Comparison of ENCODE assay signal across 11 cellular contexts in the genomic region with DNA sequence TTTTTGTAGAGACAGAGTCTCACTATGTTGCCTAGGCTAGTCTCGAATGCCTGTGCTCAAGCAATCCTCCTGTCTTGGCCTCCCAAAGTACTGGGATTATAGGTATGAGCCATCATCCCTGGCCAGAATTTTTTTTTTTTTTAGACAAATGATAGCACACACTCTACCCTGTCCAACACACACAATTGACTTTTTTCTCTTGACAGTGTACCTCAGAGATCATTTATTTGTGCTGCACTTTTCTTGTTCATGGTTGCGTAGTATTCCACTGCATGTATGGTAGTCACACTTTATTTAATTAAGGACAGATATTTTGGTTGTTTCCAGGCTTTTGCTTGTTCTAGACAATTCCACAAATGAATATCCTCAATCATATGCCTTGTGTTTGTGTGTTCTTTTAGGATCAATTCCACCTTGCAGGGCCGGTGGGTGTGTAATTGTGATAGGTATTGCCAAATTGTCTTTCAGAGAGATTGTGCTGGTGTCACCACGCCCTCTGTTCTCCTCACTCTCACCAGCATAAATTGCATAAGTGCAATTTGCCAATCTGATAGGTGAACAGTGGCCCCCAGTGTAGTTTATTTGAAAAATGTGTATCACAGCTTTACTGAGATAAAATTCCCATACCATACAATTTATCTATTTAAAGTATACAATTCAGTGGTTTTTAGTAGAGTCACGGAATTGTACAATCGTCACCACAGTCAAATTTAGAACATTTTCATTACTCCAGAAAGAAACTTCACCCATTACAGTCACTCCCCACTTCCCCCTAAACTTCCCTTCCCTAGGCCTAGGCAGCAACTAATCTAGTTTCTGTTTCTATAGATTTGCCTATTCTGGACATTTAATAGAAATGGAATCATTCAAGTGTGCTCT. TPM values are rescaled to one million over a fixed set of nuclear protein-coding genes. Genes with fewer than 3 reads are reported as not detected.
DNase-seq lines count a peak whose midpoint lies in the region; ATAC-seq, FAIRE-seq and TF ChIP-seq lines count a peak whose summit lies in the region.
"Had no signal": no experiment of that assay in that cellular context is flagged by ENCODE, and none has a peak within 500 bp of the region (broad histone marks: within the 10 kb centered on the region; RNA-seq: fewer than 3 reads in every experiment).

No MANE protein-coding gene starts in this region.

- H2BK5ac ChIP-seq in H1 (ENCODE audit: low read depth, low read length): no peak overlapping the region

- H3K9ac ChIP-seq in H1 (replicated peaks in 1 of 4; ENCODE audit: extremely low read depth in 1 of 4, low read depth in 3 of 4, low read length in 3 of 4): no peak overlapping the region

- TF ChIP-seq RAD21 in H1 (IDR thresholded peaks at IDR 0.05 in 1 of 2, conservative IDR thresholded peaks at IDR 0.05 in 1 of 2; ENCODE audit: low read depth in 2 of 2, low read length in 2 of 2): no peak

- POLR2A ChIA-PET in H1 (lab: Charles Lee; ENCODE audit: partially characterized antibody): interaction anchor here (0.7 to 0.9 kb wide), 2 partner anchors 10 to 16 kb away, joined by 3 to 10 read pairs; no protein-coding TSS in a partner anchor

- TF ChIP-seq POLR2A in H1 (IDR thresholded peaks at IDR 0.05; ENCODE audit: control extremely low read depth in 1 of 2, low read depth in 2 of 2, low read length in 2 of 2): no peak

- no peak for FAIRE-seq in H1 (lab: Jason Lieb, UNC)
- FAIRE-seq in urothelium cell line (lab: Jason Lieb, UNC): no peak

- H2AK5ac ChIP-seq in H1 (ENCODE audit: low read depth, low read length): no peak overlapping the region

- H2BK120ac ChIP-seq in H1 (replicated peaks; ENCODE audit: low read depth, low read length): no peak overlapping the region

- H3K4me1 Mint-ChIP-seq in endothelial cell (ENCODE audit: unreplicated experiment): no peaks in the 10 kb centered on the region
- H3K4me1 Mint-ChIP-seq: activated CD4-positive, alpha-beta T cell treated with anti-CD3 and anti-CD28 coated beads, Interleukin-2, amount 10 ng/mL, durations not matched to agents 24 days and 14 days had no signal

- peaks cover 2% of the 10 kb centered on the region for H3K27me3 Mint-ChIP-seq in endothelial cell (ENCODE audit: unreplicated experiment)
- H3K27me3 Mint-ChIP-seq: activated CD4-positive, alpha-beta T cell treated with anti-CD3 and anti-CD28 coated beads, Interleukin-2, amount 10 ng/mL, durations not matched to agents 24 days and 14 days; brain had no signal

- no peak overlapping the region for H3K27ac Mint-ChIP-seq in endothelial cell (ENCODE audit: unreplicated experiment)
- H3K27ac Mint-ChIP-seq: activated CD4-positive, alpha-beta T cell treated with anti-CD3 and anti-CD28 coated beads, Interleukin-2, amount 10 ng/mL, durations not matched to agents 24 days and 14 days had no signal

- ATAC-seq in GM21367 (IDR thresholded peaks at IDR 0.05; ENCODE audit: unreplicated experiment) (peak; percentile 47), HG03442 (IDR thresholded peaks at IDR 0.05; ENCODE audit: unreplicated experiment) (peak; percentile 61)

- peaks cover 23% of the 10 kb centered on the region for H3K36me3 Mint-ChIP-seq in endothelial cell (ENCODE audit: low read depth, unreplicated experiment)

- H3K23ac ChIP-seq in H1 (ENCODE audit: insufficient read length): no peak overlapping the region

- H3K27me3 ChIP-seq in DOHH2 (ENCODE audit: control insufficient read depth, low read length) (peaks cover 8% of the 10 kb centered on the region), H1 (replicated peaks in 1 of 4; ENCODE audit: control insufficient read depth in 3 of 4, extremely low read depth in 1 of 4, insufficient read depth in 3 of 4, low read length in 3 of 4) (no peaks in the 10 kb centered on the region)
- H3K27me3 ChIP-seq: heart right ventricle had no signal

- H2BK20ac ChIP-seq in H1 (ENCODE audit: low read length): no peak overlapping the region

- H4K91ac ChIP-seq in H1 (replicated peaks; ENCODE audit: insufficient read length, low read length): no peak overlapping the region

- H3K36me3 ChIP-seq in DOHH2 (ENCODE audit: control insufficient read depth, low read length) (no peaks in the 10 kb centered on the region), H1 (ENCODE audit: control insufficient read depth in 2 of 4, insufficient read depth in 4 of 4, low read length in 3 of 4) (peaks cover 0 to 15% (median 5%) of the 10 kb centered on the region in 4 experiments; a peak in 5 of 8 replicates)

- peaks cover 8% of the 10 kb centered on the region; the same call in 1 of the 2 replicates for H3K79me1 ChIP-seq in H1 (ENCODE audit: low read depth, low read length)

- no peaks in the 10 kb centered on the region for H3K9me3 Mint-ChIP-seq in endothelial cell (ENCODE audit: unreplicated experiment)
- H3K9me3 Mint-ChIP-seq: activated CD4-positive, alpha-beta T cell treated with anti-CD3 and anti-CD28 coated beads, Interleukin-2, amount 10 ng/mL, durations not matched to agents 24 days and 14 days had no signal

- 95% methylated on average over 6 of the region's 6 CpGs; no CpG with 5 or more reads in 1 of the 2 experiments for WGBS in H1 (ENCODE audit: extremely low coverage in 1 of 2, insufficient coverage in 1 of 2, insufficient read length in 1 of 2, insufficient replicate concordance in 2 of 2, low coverage in 1 of 2, low lambda C conversion rate in 2 of 2, missing lambda C conversion rate in 1 of 2), 2 experiments

- no peak for TF ChIP-seq EP300 in H1 (IDR thresholded peaks at IDR 0.05; ENCODE audit: borderline replicate concordance in 1 of 2, low read depth in 2 of 2, low read length in 2 of 2)

- H3K4me2 ChIP-seq in DOHH2 (ENCODE audit: low read length): peak overlapping the region; percentile 60
- no peak overlapping the region for H3K4me2 ChIP-seq in H1 (ENCODE audit: insufficient read depth in 1 of 2, low read depth in 2 of 2, low read length in 2 of 2)

- no peaks in the 10 kb centered on the region for H3K9me3 ChIP-seq in DOHH2 (ENCODE audit: control insufficient read depth, insufficient read depth, low read length)
- H3K9me3 ChIP-seq in H1 (ENCODE audit: insufficient read depth in 2 of 2, low read depth in 1 of 2, low read length in 1 of 2): no peaks in the 10 kb centered on the region
- H3K9me3 ChIP-seq: heart right ventricle had no signal

- no peaks in the 10 kb centered on the region for H4K20me1 ChIP-seq in DOHH2 (ENCODE audit: control insufficient read depth, insufficient read depth, low read depth, low read length)
- H4K20me1 ChIP-seq in H1 (replicated peaks in 1 of 2; ENCODE audit: control insufficient read depth in 1 of 2, insufficient read depth in 2 of 2, low read length in 2 of 2): peaks cover 0 to 4% of the 10 kb centered on the region in 2 experiments

- H3K4me3 Mint-ChIP-seq in endothelial cell (ENCODE audit: unreplicated experiment): no peak overlapping the region
- H3K4me3 Mint-ChIP-seq: activated CD4-positive, alpha-beta T cell treated with anti-CD3 and anti-CD28 coated beads, Interleukin-2, amount 10 ng/mL, durations not matched to agents 24 days and 14 days had no signal

- no peak overlapping the region for H3K4ac ChIP-seq in H1 (replicated peaks; ENCODE audit: insufficient read length, low read depth, low read length)

- H3K4me1 ChIP-seq in DOHH2 (ENCODE audit: control insufficient read depth, low read length) (peaks cover 22% of the 10 kb centered on the region), H1 (replicated peaks in 1 of 4; ENCODE audit: control insufficient read depth in 3 of 4, insufficient read depth in 4 of 4, low read length in 3 of 4) (no peaks in the 10 kb centered on the region; a peak in 1 of 7 replicates)

- H2BK12ac ChIP-seq in H1 (ENCODE audit: low read depth, low read length): no peak overlapping the region

- H4K5ac ChIP-seq in H1 (ENCODE audit: insufficient read length, low read depth, low read length): no peak overlapping the region

- H2AFZ ChIP-seq in H1 (ENCODE audit: low read length): no peak overlapping the region

- H3K14ac ChIP-seq in H1 (ENCODE audit: insufficient read length): no peak overlapping the region

- TF ChIP-seq CTCF in DOHH2 (IDR thresholded peaks at IDR 0.05; ENCODE audit: low read depth, low read length, poor library complexity, severe bottlenecking): no peak
- TF ChIP-seq CTCF in H1 (IDR thresholded peaks at IDR 0.05; ENCODE audit: control extremely low read depth in 1 of 3, insufficient read depth in 1 of 3, low read depth in 1 of 3, low read length in 3 of 3): no peak
- no peak for TF ChIP-seq CTCF in endothelial cell (IDR thresholded peaks at IDR 0.05; ENCODE audit: unreplicated experiment)

- H3K56ac ChIP-seq in H1 (replicated peaks; ENCODE audit: insufficient read length, low read depth, low read length): no peak overlapping the region

- H3K4me3 ChIP-seq in DOHH2 (ENCODE audit: low read length) (peak overlapping the region; percentile 49), H1 (ENCODE audit: extremely low read depth in 1 of 4, insufficient read depth in 2 of 4, low read depth in 3 of 4, low read length in 4 of 4) (no peak overlapping the region)
- H3K4me3 ChIP-seq: heart right ventricle had no signal

- H3K79me2 ChIP-seq in DOHH2 (ENCODE audit: control insufficient read depth, low read length): no peaks in the 10 kb centered on the region
- peaks cover 0 to 4% of the 10 kb centered on the region in 2 experiments; a peak in 1 of 4 replicates for H3K79me2 ChIP-seq in H1 (ENCODE audit: control insufficient read depth in 1 of 2, insufficient read depth in 2 of 2, low read length in 2 of 2)

- H3K9me2 ChIP-seq in DOHH2 (replicated peaks; ENCODE audit: control insufficient read depth, low read length): no peaks in the 10 kb centered on the region

- peaks cover 12% of the 10 kb centered on the region for H3F3A ChIP-seq in DOHH2 (ENCODE audit: control insufficient read depth, insufficient read depth)

- CTCF ChIA-PET in H1 (lab: Charles Lee; ENCODE audit: partially characterized antibody): interaction anchor here (0.7 to 1.6 kb wide), 5 partner anchors 11 to 171 kb away, joined by 3 to 6 read pairs (median 3); no protein-coding TSS in a partner anchor

- H3K27ac ChIP-seq in DOHH2 (ENCODE audit: low read depth, low read length): peak overlapping the region; percentile 33
- H3K27ac ChIP-seq in H1 (ENCODE audit: low read depth, low read length): no peak overlapping the region

- DNase-seq in H1 (ENCODE audit: low read depth in 1 of 2, low spot score in 2 of 2): no peak
- DNase-seq in urothelium cell line (ENCODE audit: low spot score): no peak
- no peak for DNase-seq in activated T-cell treated with anti-CD3 and anti-CD28 coated beads, Interleukin-2, amount 50 U/mL, for 48 hours
- no peak for DNase-seq in AG08396 (ENCODE audit: low spot score)
- DNase-seq in endothelial cell (ENCODE audit: low spot score): no peak
- DNase-seq: activated CD4-positive, alpha-beta T cell treated with anti-CD3 and anti-CD28 coated beads, Interleukin-2, amount 10 ng/mL, durations not matched to agents 24 days and 14 days; heart right ventricle had no signal

- H2BK15ac ChIP-seq in H1 (ENCODE audit: low read length): no peak overlapping the region

- H3K18ac ChIP-seq in H1 (ENCODE audit: extremely low read depth, low read length): no peak overlapping the region

- H3K23me2 ChIP-seq in H1 (ENCODE audit: low read depth, low read length): no peaks in the 10 kb centered on the region

- no peak overlapping the region for H4K8ac ChIP-seq in H1 (ENCODE audit: extremely low read depth, insufficient read depth, low read length)

RNA-seq across cellular contexts. Expression of a gene that starts 20.1 kb away (rescaled TPM):
- total RNA-seq in H1 (2021; fragmentation: NEBNext Ultra II Directional; extraction: Animal tissue kit (Norgen Biotek cat#: 25700)): 28.8 and 29.8 TPM in 2 replicates
- 27.6 and 35.4 TPM in 2 replicates for polyA plus RNA-seq in H1 (2011; rRNA removed)
- 25.1 TPM for polyA plus RNA-seq in H1 (2011; cell fraction: cytosol; rRNA removed)
- polyA plus RNA-seq in H1 (2011; cell fraction: nucleus; rRNA removed): 100 TPM
- 19.4 to 31.2 TPM (median 26.5 TPM) in 4 replicates for polyA plus RNA-seq in H1 (2012, experiment 1 of 2)
- polyA plus RNA-seq in H1 (2012, experiment 2 of 2): 20.4 TPM
- polyA plus RNA-seq in H1 (2013, experiment 1 of 2): 17.9 TPM
- polyA plus RNA-seq in H1 (2013, experiment 2 of 2): 15.1 TPM
- 28.2 and 38.4 TPM in 2 replicates for polyA minus RNA-seq in H1 (2011; rRNA and poly(A)+ RNA removed)
- 28.6 TPM for polyA minus RNA-seq in H1 (2011; cell fraction: cytosol; rRNA and poly(A)+ RNA removed)
- polyA minus RNA-seq in H1 (2011; cell fraction: nucleus; rRNA and poly(A)+ RNA removed): 41.9 TPM
- 60.8 TPM for total RNA-seq in endothelial cell (ENCODE audit: unreplicated experiment)
